8 cellular contexts compared by ENCODE assay signal in genomic region chr17:64028874-64029464, GRCh38. TPM values are rescaled to one million over a fixed set of nuclear protein-coding genes. Genes with fewer than 3 reads are reported as not detected.
A peak's percentile ranks its signal among the peaks of the same experiment; 100 is the strongest.
DNase-seq lines count a peak whose midpoint lies in the region; ATAC-seq and TF ChIP-seq lines count a peak whose summit lies in the region.

No MANE protein-coding gene starts in this region.

- H3K9me3 ChIP-seq in CD4-positive, CD25-positive, alpha-beta regulatory T cell (ENCODE audit: control insufficient read depth in 2 of 2, low read length in 2 of 2) = no peaks in the 10 kb centered on the region
- no peaks in the 10 kb centered on the region for H3K9me3 ChIP-seq in neural cell (ENCODE audit: low read length)

- no peak overlapping the region for H2AFZ ChIP-seq in neural cell (ENCODE audit: low read depth, low read length)

- no peak overlapping the region for H3K9ac ChIP-seq in neural cell (ENCODE audit: low read length)

- H3K4me1 Mint-ChIP-seq in CD4-positive, CD25-positive, alpha-beta regulatory T cell = peaks cover 25 to 47% (median 31%) of the 10 kb centered on the region in 4 donors

- H3K27ac ChIP-seq in CD4-positive, CD25-positive, alpha-beta regulatory T cell (ENCODE audit: insufficient read depth, low read length, poor library complexity, severe bottlenecking) = no peak overlapping the region
- H3K27ac ChIP-seq in neural cell (ENCODE audit: low read length) = no peak overlapping the region

- no peak for ATAC-seq in CD4-positive, CD25-positive, alpha-beta regulatory T cell (ENCODE audit: low read depth in 2 of 2)
- peak; percentile 49 for ATAC-seq in HG02678 (IDR thresholded peaks at IDR 0.05; ENCODE audit: unreplicated experiment)

- no peaks in the 10 kb centered on the region for H3K79me2 ChIP-seq in neural cell (replicated peaks; ENCODE audit: insufficient read depth, low read length)

- no peaks in the 10 kb centered on the region for H3K27me3 ChIP-seq in CD4-positive, CD25-positive, alpha-beta regulatory T cell (ENCODE audit: control insufficient read depth, insufficient read depth, low read length)
- H3K27me3 ChIP-seq in neural cell (ENCODE audit: insufficient read depth, low read depth, low read length) = no peaks in the 10 kb centered on the region

- no peaks in the 10 kb centered on the region for H3K36me3 ChIP-seq in CD4-positive, CD25-positive, alpha-beta regulatory T cell (ENCODE audit: control insufficient read depth, insufficient read depth, low read length)
- no peaks in the 10 kb centered on the region for H3K36me3 ChIP-seq in neural cell (ENCODE audit: insufficient read depth, low read length)

- peaks cover 40% of the 10 kb centered on the region for H3K4me1 ChIP-seq in CD4-positive, CD25-positive, alpha-beta regulatory T cell (ENCODE audit: control insufficient read depth, insufficient read depth, low read length, poor library complexity, severe bottlenecking)

- no peak overlapping the region for H3K4me3 Mint-ChIP-seq in CD4-positive, CD25-positive, alpha-beta regulatory T cell

- H3K4me3 ChIP-seq in CD4-positive, CD25-positive, alpha-beta regulatory T cell (ENCODE audit: low read depth, low read length) = no peak overlapping the region
- H3K4me3 ChIP-seq in neural cell (ENCODE audit: low read length) = no peak overlapping the region

- no peak for TF ChIP-seq POLR2A in erythroblast (IDR thresholded peaks at IDR 0.05; ENCODE audit: low read length)

- H3K9me3 Mint-ChIP-seq in CD4-positive, CD25-positive, alpha-beta regulatory T cell = no peaks in the 10 kb centered on the region

- TF ChIP-seq CTCF in neural cell (IDR thresholded peaks at IDR 0.05; ENCODE audit: poor library complexity, severe bottlenecking) = peak; percentile 69

- H3K9me2 ChIP-seq in neural cell (ENCODE audit: insufficient read depth, low read length) = no peaks in the 10 kb centered on the region

- H3K27ac Mint-ChIP-seq in CD4-positive, CD25-positive, alpha-beta regulatory T cell = no peak overlapping the region

- H3K36me3 Mint-ChIP-seq in CD4-positive, CD25-positive, alpha-beta regulatory T cell = no peaks in the 10 kb centered on the region

- TF ChIP-seq RAD21 in neural cell (conservative IDR thresholded peaks at IDR 0.05) = peak; percentile 58

- H4K20me1 ChIP-seq in neural cell (ENCODE audit: insufficient read depth) = no peaks in the 10 kb centered on the region

- DNase-seq in CD4-positive, CD25-positive, alpha-beta regulatory T cell = peak; percentile 64 to 83 (median 73)
- peak; percentile 17 for DNase-seq in NOMO-1 treated with dmso at 0.1 percent for 144 hours (lab: John Stamatoyannopoulos, UW; ENCODE audit: unreplicated experiment)
- peak; percentile 45 for DNase-seq in activated CD8-positive, alpha-beta memory T cell treated with anti-CD3 and anti-CD28 coated beads, Interleukin-2, amount 50 U/mL, for 1 hour (ENCODE audit: extremely low read depth)
- peak; percentile 64 to 82 for DNase-seq in erythroblast (lab: John Stamatoyannopoulos, UW)
- peak; percentile 76 for DNase-seq in superior temporal gyrus (ENCODE audit: extremely low spot score)
- DNase-seq in GOT3 (lab: John Stamatoyannopoulos, UW) = no peak

- H3F3A ChIP-seq in neural cell (ENCODE audit: insufficient read depth, low read length, poor library complexity, severe bottlenecking) = no peaks in the 10 kb centered on the region

- H3K4me2 ChIP-seq in neural cell (ENCODE audit: low read length) = no peak overlapping the region

- TF ChIP-seq EP300 in neural cell (conservative IDR thresholded peaks at IDR 0.05; ENCODE audit: poor library complexity, severe bottlenecking) = no peak

- H3K27me3 Mint-ChIP-seq in CD4-positive, CD25-positive, alpha-beta regulatory T cell = no peaks in the 10 kb centered on the region

TF ChIP-seq in neural cell, 6 proteins besides CTCF, POLR2A, EP300 and RAD21:
- no peak for TF ChIP-seq REST (IDR thresholded peaks at IDR 0.05; ENCODE audit: borderline replicate concordance)
- no peak for TF ChIP-seq MXI1 (conservative IDR thresholded peaks at IDR 0.05; ENCODE audit: poor library complexity, severe bottlenecking)
- no peak for TF ChIP-seq POLR2AphosphoS5 (IDR thresholded peaks at IDR 0.05)
- peak; percentile 76 for TF ChIP-seq SMC3 (conservative IDR thresholded peaks at IDR 0.05; ENCODE audit: poor library complexity)
- TF ChIP-seq EZH2 (IDR thresholded peaks at IDR 0.05; ENCODE audit: borderline replicate concordance, insufficient read depth, low read length, poor library complexity, severe bottlenecking) = no peak
- no peak for TF ChIP-seq TAF1 (IDR thresholded peaks at IDR 0.05; ENCODE audit: low read depth)

RNA-seq across cellular contexts. Expression of gene ICAM2, which starts 8.5 kb away (rescaled TPM):
- 106 TPM for total RNA-seq in CD4-positive, CD25-positive, alpha-beta regulatory T cell
- 100 to 1,000 TPM; 465 to 625 (median 548) TPM for polyA plus RNA-seq in CD4-positive, CD25-positive, alpha-beta regulatory T cell
- polyA plus RNA-seq in neural cell = not detected in 2 replicates
- polyA minus RNA-seq in neural cell = not detected in 2 replicates

RNA-seq across cellular contexts. Expression of gene PRR29, which starts 30.8 kb away (rescaled TPM):
- total RNA-seq in CD4-positive, CD25-positive, alpha-beta regulatory T cell = 0.52 TPM
- polyA plus RNA-seq in CD4-positive, CD25-positive, alpha-beta regulatory T cell = 1 to 10 TPM; 3.9 to 6.9 (median 6.2) TPM
- polyA plus RNA-seq in neural cell = 2.8 and 3.8 TPM in 2 replicates
- 2.2 and 3.4 TPM in 2 replicates for polyA minus RNA-seq in neural cell

RNA-seq across cellular contexts. Expression of gene SCN4A, which starts 56.3 kb away (rescaled TPM):
- total RNA-seq in CD4-positive, CD25-positive, alpha-beta regulatory T cell = not detected
- polyA plus RNA-seq in CD4-positive, CD25-positive, alpha-beta regulatory T cell = not detected
- not detected in 2 replicates for polyA plus RNA-seq in neural cell
- not detected in 2 replicates for polyA minus RNA-seq in neural cell

Comparison
In these comparisons a context has a peak if more than half of its experiments do, and no peak if none do; other contexts are left out.
1. RNA of gene ICAM2, which starts 8.5 kb away (polyA plus RNA-seq): 465 to 625 TPM in CD4-positive, CD25-positive, alpha-beta regulatory T cell; not detected in neural cell; every median in the first group is over 100 times any median in the second.